8 cellular contexts compared by ENCODE assay signal in genomic region chr7:107169120-107170050, GRCh38. TPM values are rescaled to one million over a fixed set of nuclear protein-coding genes. Genes with fewer than 3 reads are reported as not detected.
DNase-seq lines count a peak whose midpoint lies in the region; ATAC-seq and TF ChIP-seq lines count a peak whose summit lies in the region.

No MANE protein-coding gene starts in this region.

- DNase-seq in DMS153 (lab: John Stamatoyannopoulos, UW) (peak; percentile 96), GM23338 (ENCODE audit: low spot score) (peak; percentile 97), MG63 (peak; percentile 92), fibroblast of pulmonary artery (ENCODE audit: low read depth) (peak; percentile 99), natural killer cell (peak; percentile 89)
- DNase-seq in activated effector memory CD4-positive, alpha-beta T cell treated with Interleukin-2 at 50 U/mL for 16 hours = peak; percentile 74
- peak; percentile 94 for DNase-seq in stimulated activated naive B cell treated with anti-CD40 and anti-IgM and Interleukin-4, amounts not matched to agents 10 μg/mL and 1 μg/mL and 100 μg/mL, for 72 hours

- peak overlapping the region; percentile 89 for H3K4me2 ChIP-seq in GM23338

- H3K79me2 ChIP-seq in GM23338 (replicated peaks; ENCODE audit: insufficient read depth) = peaks cover 39% of the 10 kb centered on the region

- H3K36me3 ChIP-seq in GM23338 (ENCODE audit: insufficient read depth) = no peaks in the 10 kb centered on the region
- H3K36me3 ChIP-seq in MG63 = no peaks in the 10 kb centered on the region

- intact Hi-C loops in natural killer cell (cut with micrococcal nuclease) = loop anchor here (2.0 to 5.0 kb wide), 4 partner anchors 507 to 885 kb away; partner anchors contain the start of genes CCDC71L, DLD and NAMPT

- ATAC-seq in GM23338 (peak; percentile 63), natural killer cell (peak; percentile 34 to 47 (median 40))
- peak; percentile 50 to 58 for ATAC-seq in stimulated activated naive B cell treated with anti-CD40 and anti-IgM and Interleukin-4, amounts not matched to agents 10 μg/mL and 1 μg/mL and 100 μg/mL, for 72 hours (replicated peaks)

- H3K36me3 Mint-ChIP-seq in GM23338 (ENCODE audit: low read depth) = peaks cover 3% of the 10 kb centered on the region; the same call in 2 of the 3 replicates
- no peaks in the 10 kb centered on the region for H3K36me3 Mint-ChIP-seq in natural killer cell
- peaks cover 0 to 7% of the 10 kb centered on the region in 2 donors for H3K36me3 Mint-ChIP-seq in stimulated activated naive B cell treated with anti-CD40 and anti-IgM and Interleukin-4, amounts not matched to agents 10 μg/mL and 1 μg/mL and 100 μg/mL, for 72 hours

- no peak for TF ChIP-seq CTCF in GM23338 (conservative IDR thresholded peaks at IDR 0.05; ENCODE audit: low read depth in 2 of 2)
- TF ChIP-seq CTCF in fibroblast of pulmonary artery (IDR thresholded peaks at IDR 0.05; ENCODE audit: low read length, missing control alignments) = peak; percentile 4
- TF ChIP-seq CTCF in natural killer cell (IDR thresholded peaks at IDR 0.05) = no peak

- peak; percentile 57 for TF ChIP-seq POLR2A in Raji (IDR thresholded peaks at IDR 0.05; ENCODE audit: insufficient read depth, low read depth, low read length)

- no peaks in the 10 kb centered on the region for H3F3A ChIP-seq in GM23338 (replicated peaks; ENCODE audit: low read depth)

- H3K9me3 Mint-ChIP-seq in GM23338 (no peaks in the 10 kb centered on the region), natural killer cell (no peaks in the 10 kb centered on the region)
- no peaks in the 10 kb centered on the region for H3K9me3 Mint-ChIP-seq in stimulated activated naive B cell treated with anti-CD40 and anti-IgM and Interleukin-4, amounts not matched to agents 10 μg/mL and 1 μg/mL and 100 μg/mL, for 72 hours

- no peaks in the 10 kb centered on the region for H4K20me1 ChIP-seq in GM23338 (replicated peaks; ENCODE audit: insufficient read depth)

- no peaks in the 10 kb centered on the region for H3K9me2 ChIP-seq in GM23338 (ENCODE audit: insufficient read depth)

- H3K27me3 Mint-ChIP-seq in GM23338 (ENCODE audit: insufficient read depth, low read depth, poor library complexity) (peaks cover 8% of the 10 kb centered on the region), natural killer cell (ENCODE audit: low read depth in 2 of 2) (peaks cover 4% of the 10 kb centered on the region in 2 donors)
- H3K27me3 Mint-ChIP-seq in stimulated activated naive B cell treated with anti-CD40 and anti-IgM and Interleukin-4, amounts not matched to agents 10 μg/mL and 1 μg/mL and 100 μg/mL, for 72 hours = peaks cover 0 to 5% of the 10 kb centered on the region in 2 donors

- H2AFZ ChIP-seq in GM23338 = no peak overlapping the region

- H3K27me3 ChIP-seq in GM23338 (ENCODE audit: insufficient read depth) (no peaks in the 10 kb centered on the region), MG63 (no peaks in the 10 kb centered on the region)

- H3K4me1 Mint-ChIP-seq in GM23338 (peaks cover 33% of the 10 kb centered on the region), natural killer cell (peaks cover 45 to 58% of the 10 kb centered on the region in 2 donors)
- H3K4me1 Mint-ChIP-seq in stimulated activated naive B cell treated with anti-CD40 and anti-IgM and Interleukin-4, amounts not matched to agents 10 μg/mL and 1 μg/mL and 100 μg/mL, for 72 hours = peaks cover 11 to 36% of the 10 kb centered on the region in 2 donors

- peak overlapping the region; percentile 97 for H3K27ac ChIP-seq in GM23338 (ENCODE audit: low read depth)

- H3K4me1 ChIP-seq in GM23338 (ENCODE audit: insufficient read depth) = peaks cover 17% of the 10 kb centered on the region

- H3K27ac Mint-ChIP-seq in GM23338 (peak overlapping the region; percentile 98), natural killer cell (peak overlapping the region; percentile 99 to 100)
- H3K27ac Mint-ChIP-seq in stimulated activated naive B cell treated with anti-CD40 and anti-IgM and Interleukin-4, amounts not matched to agents 10 μg/mL and 1 μg/mL and 100 μg/mL, for 72 hours = peak overlapping the region; percentile 98

- H3K9me3 ChIP-seq in MG63 = no peaks in the 10 kb centered on the region

- H3K4me3 Mint-ChIP-seq in GM23338 (peak overlapping the region; percentile 86), natural killer cell (peak overlapping the region; percentile 95)
- peak overlapping the region; percentile 87 to 91 for H3K4me3 Mint-ChIP-seq in stimulated activated naive B cell treated with anti-CD40 and anti-IgM and Interleukin-4, amounts not matched to agents 10 μg/mL and 1 μg/mL and 100 μg/mL, for 72 hours

- H3K4me3 ChIP-seq in GM23338 (peak overlapping the region; percentile 75), MG63 (peak overlapping the region; percentile 77), fibroblast of pulmonary artery (replicated peaks; ENCODE audit: low read depth, low read length) (peak overlapping the region; percentile 65)

TF ChIP-seq in GM23338, 12 proteins besides CTCF, POLR2A, EP300 and RAD21:
- TF ChIP-seq CREB1 (CRISPR knock-in tag; IDR thresholded peaks at IDR 0.05; ENCODE audit: low read depth) (peak; percentile 64), JUNB (IDR thresholded peaks at IDR 0.05; ENCODE audit: unreplicated experiment) (no peak), POLR2AphosphoS5 (IDR thresholded peaks at IDR 0.05; ENCODE audit: low read depth) (peak; percentile 58), ZNF114 (CRISPR knock-in tag; IDR thresholded peaks at IDR 0.05) (no peak), EZH2phosphoT487 (IDR thresholded peaks at IDR 0.05; ENCODE audit: unreplicated experiment) (no peak)
TF ChIP-seq in GM23338: peak in this region for 2.

RNA-seq across cellular contexts. Expression of gene HBP1, which starts 0.6 kb away (rescaled TPM):
- total RNA-seq in GM23338 (2014; rRNA removed; shearing (Covaris generic)) = 40.5 and 52.8 TPM in 2 replicates
- 36.0 and 37.6 TPM in 2 replicates for polyA plus RNA-seq in GM23338 (2016; fragmentation: Nextera tagmentation; extraction: Ambion mirVana)
- total RNA-seq in MG63 (2014; rRNA removed; shearing (Covaris generic); ENCODE audit: low replicate concordance) = 24.0 and 26.8 TPM in 2 replicates
- 100 to 1,000 TPM; 186 to 249 (median 243) TPM for total RNA-seq in natural killer cell

Comparison
In these comparisons a context has a peak if more than half of its experiments do, and no peak if none do; other contexts are left out.
1. Peak in every context shown above with its lines: DNase-seq, ATAC-seq, H3K4me3 ChIP-seq and H3K27ac ChIP-seq.